In genomic region chr20:32685541-32686529, GRCh38 we compare ENCODE assay signal across 10 cellular contexts. TPM values are rescaled to one million over a fixed set of nuclear protein-coding genes. Genes with fewer than 3 reads are reported as not detected.
A peak's percentile ranks its signal among the peaks of the same experiment; 100 is the strongest.
DNase-seq lines count a peak whose midpoint lies in the region; ATAC-seq and TF ChIP-seq lines count a peak whose summit lies in the region.
"Had no signal": no experiment of that assay in that cellular context is flagged by ENCODE, and none has a peak within 500 bp of the region (broad histone marks: within the 10 kb centered on the region; RNA-seq: fewer than 3 reads in every experiment).

No MANE protein-coding gene starts in this region.

- H3K4me3 ChIP-seq in MG63 (no peak overlapping the region), breast epithelium (no peak overlapping the region)
- H3K4me3 ChIP-seq: adrenal gland had no signal

- H3K9me3 ChIP-seq in MG63 (no peaks in the 10 kb centered on the region), breast epithelium (no peaks in the 10 kb centered on the region)
- H3K9me3 ChIP-seq: adrenal gland had no signal

- TF ChIP-seq CTCF in breast epithelium (IDR thresholded peaks at IDR 0.05) = no peak

- no peak overlapping the region for H3K4me3 Mint-ChIP-seq in effector memory CD8-positive, alpha-beta T cell

- intact Hi-C loops in breast epithelium (cut with DNase I; ENCODE audit: low total_unique reads) = no loop called here

- H3K27ac ChIP-seq in breast epithelium = peak overlapping the region; percentile 9 to 70
- H3K27ac ChIP-seq: adrenal gland had no signal

- no peaks in the 10 kb centered on the region for H3K9me3 Mint-ChIP-seq in effector memory CD8-positive, alpha-beta T cell

- H3K27me3 Mint-ChIP-seq in effector memory CD8-positive, alpha-beta T cell = no peaks in the 10 kb centered on the region

- no peak for ATAC-seq in GM21619 (IDR thresholded peaks at IDR 0.05; ENCODE audit: unreplicated experiment)
- no peak for ATAC-seq in effector memory CD8-positive, alpha-beta T cell (replicated peaks)

- no peaks in the 10 kb centered on the region for H3K4me1 Mint-ChIP-seq in effector memory CD8-positive, alpha-beta T cell (ENCODE audit: low read depth in 2 of 2)

- H3K36me3 Mint-ChIP-seq in effector memory CD8-positive, alpha-beta T cell (ENCODE audit: insufficient read depth) = no peaks in the 10 kb centered on the region

- DNase-seq in CD1c-positive myeloid dendritic cell (ENCODE audit: extremely low spot score) (peak; percentile 38), MG63 (peak; percentile 17), breast epithelium (ENCODE audit: low spot score in 2 of 2) (no peak), myocyte (ENCODE audit: low read depth) (peak; percentile 24), NAMALWA (ENCODE audit: low spot score) (no peak)
- DNase-seq in effector memory CD8-positive, alpha-beta T cell = no peak
- DNase-seq in activated CD4-positive, alpha-beta T cell treated with anti-CD3 and anti-CD28 coated beads for 48 hours = no peak

- peaks cover 0 to 6% of the 10 kb centered on the region in 2 donors for H3K4me1 ChIP-seq in breast epithelium

- H3K27ac Mint-ChIP-seq in effector memory CD8-positive, alpha-beta T cell = no peak overlapping the region

- H3K27me3 ChIP-seq in MG63 = no peaks in the 10 kb centered on the region
- no peaks in the 10 kb centered on the region for H3K27me3 ChIP-seq in breast epithelium
- H3K27me3 ChIP-seq: adrenal gland had no signal

- H3K36me3 ChIP-seq in MG63 = no peaks in the 10 kb centered on the region
- no peaks in the 10 kb centered on the region for H3K36me3 ChIP-seq in breast epithelium
- H3K36me3 ChIP-seq: adrenal gland had no signal

- no peak for TF ChIP-seq POLR2A in breast epithelium (IDR thresholded peaks at IDR 0.05)

RNA-seq across cellular contexts. Expression of gene C20orf203, which starts 12.1 kb away (rescaled TPM):
- total RNA-seq in MG63 (2014; rRNA removed; shearing (Covaris generic); ENCODE audit: low replicate concordance) = not detected in 2 replicates
- under 1 TPM; under 0.01 to 0.32 (median 0.15) TPM for total RNA-seq in breast epithelium
- 0.05 TPM in 1 of 2 replicates, not detected in the other for total RNA-seq in myocyte
- not detected for polyA plus RNA-seq in myocyte (2012)
- total RNA-seq: SK-MEL-5 had no signal

RNA-seq across cellular contexts. Expression of gene COMMD7, which starts 57.4 kb away (rescaled TPM):
- 70.5 and 112 TPM in 2 replicates for total RNA-seq in MG63 (2014; rRNA removed; shearing (Covaris generic); ENCODE audit: low replicate concordance)
- total RNA-seq in breast epithelium (10 to 100 TPM; 22.7 to 30.9 (median 24.3) TPM), myocyte (28.1 and 32.5 TPM in 2 replicates)
- 32.2 TPM for polyA plus RNA-seq in myocyte (2012)

Comparison
In these comparisons a context has a peak if more than half of its experiments do, and no peak if none do; other contexts are left out.
1. DNase-seq: peak in CD1c-positive myeloid dendritic cell (single experiment), MG63 (single experiment) and myocyte (single experiment); none in breast epithelium (0 of 2), NAMALWA (single experiment), effector memory CD8-positive, alpha-beta T cell (0 of 3) and activated CD4-positive, alpha-beta T cell treated with anti-CD3 and anti-CD28 coated beads for 48 hours (single experiment).